8 cellular contexts compared by ENCODE assay signal in genomic region chr14:100417466-100417865, GRCh38. TPM values are rescaled to one million over a fixed set of nuclear protein-coding genes. Genes with fewer than 3 reads are reported as not detected.
DNase-seq lines count a peak whose midpoint lies in the region; ATAC-seq and TF ChIP-seq lines count a peak whose summit lies in the region.

No MANE protein-coding gene starts in this region.

- no peak for ATAC-seq in GM19397 (IDR thresholded peaks at IDR 0.05; ENCODE audit: unreplicated experiment)
- no peak for ATAC-seq in activated T-helper 17 cell treated with anti-CD3 and anti-CD28 coated beads, Interleukin-2, amount 50 U/mL, for 72 hours (replicated peaks)
- no peak for ATAC-seq in GM18517 (IDR thresholded peaks at IDR 0.05; ENCODE audit: unreplicated experiment)

- no peak overlapping the region for H3K4me3 ChIP-seq in foreskin fibroblast (ENCODE audit: low read depth in 1 of 2, low read length in 2 of 2)

- no peaks in the 10 kb centered on the region for H3K27me3 Mint-ChIP-seq in activated T-helper 17 cell treated with anti-CD3 and anti-CD28 coated beads, Interleukin-2, amount 50 U/mL, for 72 hours

- H3K4me1 Mint-ChIP-seq in activated T-helper 17 cell treated with anti-CD3 and anti-CD28 coated beads, Interleukin-2, amount 50 U/mL, for 72 hours: peaks cover 6% of the 10 kb centered on the region

- no peak overlapping the region for H3K27ac Mint-ChIP-seq in activated T-helper 17 cell treated with anti-CD3 and anti-CD28 coated beads, Interleukin-2, amount 50 U/mL, for 72 hours

- no peaks in the 10 kb centered on the region for H3K36me3 Mint-ChIP-seq in activated T-helper 17 cell treated with anti-CD3 and anti-CD28 coated beads, Interleukin-2, amount 50 U/mL, for 72 hours (ENCODE audit: low read depth)

- no peak overlapping the region for H3K4me3 Mint-ChIP-seq in activated T-helper 17 cell treated with anti-CD3 and anti-CD28 coated beads, Interleukin-2, amount 50 U/mL, for 72 hours

- H3K9me3 Mint-ChIP-seq in activated T-helper 17 cell treated with anti-CD3 and anti-CD28 coated beads, Interleukin-2, amount 50 U/mL, for 72 hours: no peaks in the 10 kb centered on the region

- peak; percentile 79 for TF ChIP-seq CTCF in foreskin fibroblast (IDR thresholded peaks at IDR 0.05; ENCODE audit: low read depth, low read length)

- DNase-seq in HK-2 (ENCODE audit: unreplicated experiment): peak; percentile 85
- DNase-seq in SK-N-DZ (ENCODE audit: low spot score): peak; percentile 52
- peak; percentile 92 to 95 for DNase-seq in foreskin fibroblast
- peak in 42 of 56 donors; percentile 15 to 71 (median 44) for DNase-seq in nucleus accumbens (lab: John Stamatoyannopoulos, UW)
- DNase-seq in T-helper 9 cell: no peak

RNA-seq across cellular contexts. Expression of gene WDR25, which starts 41.2 kb away (rescaled TPM):
- 5.9 and 6.5 TPM in 2 replicates for polyA plus RNA-seq in SK-N-DZ (2014; cell fraction: cytosol; rRNA removed)
- 3.8 TPM in 2 replicates for polyA plus RNA-seq in SK-N-DZ (2014; cell fraction: nucleus; rRNA removed)
- 1 to 10 TPM; 3.4 to 5.1 TPM for total RNA-seq in activated T-helper 17 cell treated with anti-CD3 and anti-CD28 coated beads, Interleukin-2, amount 50 U/mL, for 72 hours
